Comparison of ENCODE assay signal across 11 cellular contexts in the genomic region with DNA sequence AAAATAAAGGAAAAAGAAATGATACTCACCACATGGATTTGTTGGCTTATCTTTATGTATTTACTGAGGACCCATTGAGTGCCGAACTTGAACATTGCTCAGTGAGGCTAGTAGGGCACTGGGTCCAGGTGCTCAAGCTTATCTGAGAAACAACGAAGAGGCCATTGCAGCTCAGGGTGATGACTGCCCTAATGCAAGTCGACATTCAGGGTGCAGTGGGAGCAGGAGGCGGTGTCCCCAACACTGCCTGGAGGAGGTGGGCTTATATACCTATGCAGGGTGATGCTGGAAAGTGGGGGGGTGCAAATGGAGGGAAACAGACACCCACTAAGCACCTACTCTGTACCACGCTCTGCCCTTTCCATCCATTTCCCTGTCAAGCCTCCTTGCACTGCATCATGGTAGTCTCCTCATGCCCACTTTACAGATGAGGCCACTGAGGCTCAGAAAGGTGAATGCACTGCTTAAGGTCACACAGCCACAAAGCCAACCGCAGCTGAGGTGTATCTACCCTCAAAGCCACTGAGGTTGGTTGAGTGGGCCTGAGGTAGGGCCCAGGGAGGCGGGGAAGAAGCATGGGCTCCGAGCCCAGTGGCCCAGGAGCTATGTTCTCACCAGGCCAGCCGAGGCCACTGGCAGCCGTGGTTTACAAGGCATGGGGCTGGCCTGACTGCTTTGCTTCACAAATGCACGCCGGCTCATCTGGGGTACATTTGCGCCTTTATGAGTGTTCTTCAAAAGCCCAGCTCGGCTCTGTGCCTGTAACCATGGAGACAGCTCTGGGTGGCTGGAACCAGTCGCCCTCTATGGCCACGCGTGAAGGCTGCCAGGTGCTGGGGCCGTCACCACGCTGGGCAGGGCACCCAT.
DNase-seq lines count a peak whose midpoint lies in the region; ATAC-seq and TF ChIP-seq lines count a peak whose summit lies in the region.
"Had no signal": no experiment of that assay in that cellular context is flagged by ENCODE, and none has a peak within 500 bp of the region (broad histone marks: within the 10 kb centered on the region; RNA-seq: fewer than 3 reads in every experiment).

No MANE protein-coding gene starts in this region.

- no peaks in the 10 kb centered on the region for H4K20me1 ChIP-seq in GM23338 (replicated peaks; ENCODE audit: insufficient read depth)

- no peaks in the 10 kb centered on the region for H3K9me3 Mint-ChIP-seq in GM23338

- H2AFZ ChIP-seq in GM23338, result no peak overlapping the region

- no peaks in the 10 kb centered on the region for H3F3A ChIP-seq in GM23338 (replicated peaks; ENCODE audit: low read depth)

- H3K9me2 ChIP-seq in GM23338 (ENCODE audit: insufficient read depth), result no peaks in the 10 kb centered on the region

- H3K4me3 ChIP-seq in GM23338, result no peak overlapping the region
- H3K4me3 ChIP-seq in skeletal muscle cell (ENCODE audit: low read depth, low read length), result no peak overlapping the region
- H3K4me3 ChIP-seq: gastroesophageal sphincter had no signal

- no peaks in the 10 kb centered on the region for H3K79me2 ChIP-seq in GM23338 (replicated peaks; ENCODE audit: insufficient read depth)

- no peak overlapping the region for H3K27ac Mint-ChIP-seq in GM23338

- no peaks in the 10 kb centered on the region for H3K4me1 ChIP-seq in GM23338 (ENCODE audit: insufficient read depth)

- no peaks in the 10 kb centered on the region for H3K36me3 ChIP-seq in GM23338 (ENCODE audit: insufficient read depth)
- H3K36me3 ChIP-seq: brain microvascular endothelial cell, gastroesophageal sphincter had no signal

- TF ChIP-seq CTCF in GM23338 (conservative IDR thresholded peaks at IDR 0.05; ENCODE audit: low read depth in 2 of 2), result 0 out of 4 replicates have a peak, but pooled peaks of 1 of the 2 experiments have one; percentile 16

- H3K4me3 Mint-ChIP-seq in GM23338, result no peak overlapping the region

- ATAC-seq in GM23338, result peak; percentile 44; the same call in 2 of the 3 replicates
- ATAC-seq: gastroesophageal sphincter had no signal

- no peaks in the 10 kb centered on the region for H3K27me3 ChIP-seq in GM23338 (ENCODE audit: insufficient read depth)
- H3K27me3 ChIP-seq: brain microvascular endothelial cell, gastroesophageal sphincter had no signal

- no peak for DNase-seq in GM23338 (ENCODE audit: low spot score)
- peak; percentile 76 for DNase-seq in NCI-H69 (lab: John Stamatoyannopoulos, UW)
- DNase-seq in globus pallidus (ENCODE audit: low spot score), result peak; percentile 82
- peak; percentile 39 for DNase-seq in skeletal muscle cell (ENCODE audit: low read depth)
- no peak for DNase-seq in T-helper 9 cell
- DNase-seq in SIG-M5 (lab: John Stamatoyannopoulos, UW), result no peak
- DNase-seq in dedifferentiated amniotic fluid mesenchymal stem cell (ENCODE audit: extremely low spot score), result no peak
- DNase-seq in hepatic stellate cell (ENCODE audit: low spot score), result no peak
- DNase-seq: activated CD8-positive, alpha-beta memory T cell treated with anti-CD3 and anti-CD28 coated beads for 24 hours; brain microvascular endothelial cell had no signal

- peaks cover 12% of the 10 kb centered on the region for H3K4me1 Mint-ChIP-seq in GM23338

- H3K4me2 ChIP-seq in GM23338, result no peak overlapping the region

- H3K27me3 Mint-ChIP-seq in GM23338 (ENCODE audit: insufficient read depth, low read depth, poor library complexity), result peaks cover 3% of the 10 kb centered on the region

- no peaks in the 10 kb centered on the region for H3K36me3 Mint-ChIP-seq in GM23338 (ENCODE audit: low read depth)

- H3K27ac ChIP-seq in GM23338 (ENCODE audit: low read depth), result no peak overlapping the region
- H3K27ac ChIP-seq: brain microvascular endothelial cell, gastroesophageal sphincter had no signal

TF ChIP-seq in GM23338, 12 proteins besides CTCF, POLR2A, EP300 and RAD21:
- TF ChIP-seq EZH2 (IDR thresholded peaks at IDR 0.05; ENCODE audit: low read depth, unreplicated experiment), result no peak
- TF ChIP-seq, protein P1, sequence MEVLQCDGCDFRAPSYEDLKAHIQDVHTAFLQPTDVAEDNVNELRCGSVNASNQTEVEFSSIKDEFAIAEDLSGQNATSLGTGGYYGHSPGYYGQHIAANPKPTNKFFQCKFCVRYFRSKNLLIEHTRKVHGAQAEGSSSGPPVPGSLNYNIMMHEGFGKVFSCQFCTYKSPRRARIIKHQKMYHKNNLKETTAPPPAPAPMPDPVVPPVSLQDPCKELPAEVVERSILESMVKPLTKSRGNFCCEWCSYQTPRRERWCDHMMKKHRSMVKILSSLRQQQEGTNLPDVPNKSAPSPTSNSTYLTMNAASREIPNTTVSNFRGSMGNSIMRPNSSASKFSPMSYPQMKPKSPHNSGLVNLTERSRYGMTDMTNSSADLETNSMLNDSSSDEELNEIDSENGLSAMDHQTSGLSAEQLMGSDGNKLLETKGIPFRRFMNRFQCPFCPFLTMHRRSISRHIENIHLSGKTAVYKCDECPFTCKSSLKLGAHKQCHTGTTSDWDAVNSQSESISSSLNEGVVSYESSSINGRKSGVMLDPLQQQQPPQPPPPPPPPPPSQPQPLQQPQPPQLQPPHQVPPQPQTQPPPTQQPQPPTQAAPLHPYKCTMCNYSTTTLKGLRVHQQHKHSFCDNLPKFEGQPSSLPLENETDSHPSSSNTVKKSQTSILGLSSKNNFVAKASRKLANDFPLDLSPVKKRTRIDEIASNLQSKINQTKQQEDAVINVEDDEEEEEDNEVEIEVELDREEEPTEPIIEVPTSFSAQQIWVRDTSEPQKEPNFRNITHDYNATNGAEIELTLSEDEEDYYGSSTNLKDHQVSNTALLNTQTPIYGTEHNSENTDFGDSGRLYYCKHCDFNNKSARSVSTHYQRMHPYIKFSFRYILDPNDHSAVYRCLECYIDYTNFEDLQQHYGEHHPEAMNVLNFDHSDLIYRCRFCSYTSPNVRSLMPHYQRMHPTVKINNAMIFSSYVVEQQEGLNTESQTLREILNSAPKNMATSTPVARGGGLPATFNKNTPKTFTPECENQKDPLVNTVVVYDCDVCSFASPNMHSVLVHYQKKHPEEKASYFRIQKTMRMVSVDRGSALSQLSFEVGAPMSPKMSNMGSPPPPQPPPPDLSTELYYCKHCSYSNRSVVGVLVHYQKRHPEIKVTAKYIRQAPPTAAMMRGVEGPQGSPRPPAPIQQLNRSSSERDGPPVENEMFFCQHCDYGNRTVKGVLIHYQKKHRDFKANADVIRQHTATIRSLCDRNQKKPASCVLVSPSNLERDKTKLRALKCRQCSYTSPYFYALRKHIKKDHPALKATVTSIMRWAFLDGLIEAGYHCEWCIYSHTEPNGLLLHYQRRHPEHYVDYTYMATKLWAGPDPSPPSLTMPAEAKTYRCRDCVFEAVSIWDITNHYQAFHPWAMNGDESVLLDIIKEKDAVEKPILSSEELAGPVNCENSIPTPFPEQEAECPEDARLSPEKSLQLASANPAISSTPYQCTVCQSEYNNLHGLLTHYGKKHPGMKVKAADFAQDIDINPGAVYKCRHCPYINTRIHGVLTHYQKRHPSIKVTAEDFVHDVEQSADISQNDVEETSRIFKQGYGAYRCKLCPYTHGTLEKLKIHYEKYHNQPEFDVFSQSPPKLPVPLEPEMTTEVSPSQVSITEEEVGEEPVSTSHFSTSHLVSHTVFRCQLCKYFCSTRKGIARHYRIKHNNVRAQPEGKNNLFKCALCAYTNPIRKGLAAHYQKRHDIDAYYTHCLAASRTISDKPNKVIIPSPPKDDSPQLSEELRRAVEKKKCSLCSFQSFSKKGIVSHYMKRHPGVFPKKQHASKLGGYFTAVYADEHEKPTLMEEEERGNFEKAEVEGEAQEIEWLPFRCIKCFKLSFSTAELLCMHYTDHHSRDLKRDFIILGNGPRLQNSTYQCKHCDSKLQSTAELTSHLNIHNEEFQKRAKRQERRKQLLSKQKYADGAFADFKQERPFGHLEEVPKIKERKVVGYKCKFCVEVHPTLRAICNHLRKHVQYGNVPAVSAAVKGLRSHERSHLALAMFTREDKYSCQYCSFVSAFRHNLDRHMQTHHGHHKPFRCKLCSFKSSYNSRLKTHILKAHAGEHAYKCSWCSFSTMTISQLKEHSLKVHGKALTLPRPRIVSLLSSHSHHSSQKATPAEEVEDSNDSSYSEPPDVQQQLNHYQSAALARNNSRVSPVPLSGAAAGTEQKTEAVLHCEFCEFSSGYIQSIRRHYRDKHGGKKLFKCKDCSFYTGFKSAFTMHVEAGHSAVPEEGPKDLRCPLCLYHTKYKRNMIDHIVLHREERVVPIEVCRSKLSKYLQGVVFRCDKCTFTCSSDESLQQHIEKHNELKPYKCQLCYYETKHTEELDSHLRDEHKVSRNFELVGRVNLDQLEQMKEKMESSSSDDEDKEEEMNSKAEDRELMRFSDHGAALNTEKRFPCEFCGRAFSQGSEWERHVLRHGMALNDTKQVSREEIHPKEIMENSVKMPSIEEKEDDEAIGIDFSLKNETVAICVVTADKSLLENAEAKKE (CRISPR knock-in tag; IDR thresholded peaks at IDR 0.05), result no peak
- no peak for TF ChIP-seq CREB1 (CRISPR knock-in tag; IDR thresholded peaks at IDR 0.05; ENCODE audit: low read depth)
- no peak for TF ChIP-seq NANOG (IDR thresholded peaks at IDR 0.05; ENCODE audit: borderline replicate concordance)
- no peak for TF ChIP-seq STAT1 (IDR thresholded peaks at IDR 0.05; ENCODE audit: unreplicated experiment)
- TF ChIP-seq POLR2AphosphoS5 (IDR thresholded peaks at IDR 0.05; ENCODE audit: low read depth), result no peak

Comparison
In these comparisons a context has a peak if more than half of its experiments do, and no peak if none do; other contexts are left out.
1. DNase-seq: peak in NCI-H69 (single experiment), globus pallidus (single experiment) and skeletal muscle cell (single experiment); none in GM23338 (single experiment), T-helper 9 cell (single experiment), SIG-M5 (single experiment), dedifferentiated amniotic fluid mesenchymal stem cell (single experiment) and hepatic stellate cell (single experiment).